In the genomic region with DNA sequence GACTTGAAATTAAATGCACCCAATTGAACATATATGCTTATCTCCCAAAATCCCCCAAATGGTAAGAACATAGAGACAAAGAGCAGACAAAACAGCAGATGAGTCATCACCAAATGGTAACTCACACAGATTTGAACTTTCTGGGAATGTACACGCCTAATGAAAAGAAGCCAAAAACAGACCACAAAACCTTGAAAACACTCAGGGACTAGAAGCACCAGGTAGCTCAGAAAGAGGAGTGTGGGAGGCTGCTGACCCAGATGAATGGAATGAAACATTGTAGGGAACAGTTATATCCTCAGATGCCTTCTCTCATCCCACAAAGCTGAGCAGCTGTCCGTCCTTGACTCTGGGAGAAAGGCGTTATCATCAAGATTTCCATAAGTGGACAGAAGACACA, we compare ENCODE assay signal across 11 cellular contexts.
A peak's percentile ranks its signal among the peaks of the same experiment; 100 is the strongest.
DNase-seq lines count a peak whose midpoint lies in the region; ATAC-seq and TF ChIP-seq lines count a peak whose summit lies in the region.
"Had no signal": no experiment of that assay in that cellular context is flagged by ENCODE, and none has a peak within 500 bp of the region (broad histone marks: within the 10 kb centered on the region; RNA-seq: fewer than 3 reads in every experiment).

No MANE protein-coding gene starts in this region.

- H3K4me3 ChIP-seq in HUES64 (ENCODE audit: low read length) (no peak overlapping the region), choroid plexus epithelial cell (ENCODE audit: low read depth, low read length) (no peak overlapping the region), uterus (no peak overlapping the region)
- H3K4me3 ChIP-seq: vagina had no signal

- H3K4me1 ChIP-seq in HUES64 (ENCODE audit: insufficient read depth, low read length): peaks cover 41% of the 10 kb centered on the region
- H3K4me1 ChIP-seq in uterus: no peaks in the 10 kb centered on the region
- H3K4me1 ChIP-seq: vagina had no signal

- no peak for TF ChIP-seq POLR2A in uterus (IDR thresholded peaks at IDR 0.05)

- H3K27me3 Mint-ChIP-seq in activated T-helper 2 cell treated with anti-CD3 and anti-CD28 coated beads, Interferon-gamma antibody, Interleukin-2, Interleukin-4, amounts not matched to agents 10 μg/mL and 5 μg/mL and 100 μg/mL, durations not matched to agents 14 hours and 24 hours and 36 hours (ENCODE audit: low read depth): peaks cover 3% of the 10 kb centered on the region

- 86% methylated on average over 3 of the region's 3 CpGs for WGBS in HUES64

- no peak overlapping the region for H3K4me3 Mint-ChIP-seq in activated T-helper 2 cell treated with anti-CD3 and anti-CD28 coated beads, Interferon-gamma antibody, Interleukin-2, Interleukin-4, amounts not matched to agents 10 μg/mL and 5 μg/mL and 100 μg/mL, durations not matched to agents 14 hours and 24 hours and 36 hours (ENCODE audit: low read depth)

- DNase-seq in choroid plexus epithelial cell (ENCODE audit: low read depth) (peak; percentile 92), non-pigmented ciliary epithelial cell (ENCODE audit: low read depth) (peak; percentile 91), uterus (no peak), AG08396 (ENCODE audit: low spot score) (no peak)
- DNase-seq in activated T-helper 2 cell treated with anti-CD3 and anti-CD28 coated beads, Interferon-gamma antibody, Interleukin-2, Interleukin-4, amounts not matched to agents 10 μg/mL and 5 μg/mL and 100 μg/mL, durations not matched to agents 14 hours and 24 hours and 36 hours (ENCODE audit: low spot score): no peak
- DNase-seq: NCI-H1436 treated with DMSO at 0.1 percent for 48 hours, retina had no signal

- intact Hi-C loops in uterus (cut with DNase I; ENCODE audit: low total_unique reads): no loop called here
- intact Hi-C loops in activated T-helper 2 cell treated with anti-CD3 and anti-CD28 coated beads, Interferon-gamma antibody, Interleukin-2, Interleukin-4, amounts not matched to agents 10 μg/mL and 5 μg/mL and 100 μg/mL, durations not matched to agents 14 hours and 24 hours and 36 hours (cut with micrococcal nuclease): no loop called here

- H3K9me3 ChIP-seq in HUES64 (ENCODE audit: insufficient read depth, low read depth, low read length) (no peaks in the 10 kb centered on the region), uterus (no peaks in the 10 kb centered on the region)
- H3K9me3 ChIP-seq: vagina had no signal

- ATAC-seq in GM18499 (IDR thresholded peaks at IDR 0.05; ENCODE audit: insufficient read depth, unreplicated experiment) (peak; percentile 52), HG03521 (IDR thresholded peaks at IDR 0.05; ENCODE audit: unreplicated experiment) (no peak)

- H3K36me3 ChIP-seq in HUES64 (ENCODE audit: insufficient read depth, low read length): no peaks in the 10 kb centered on the region
- H3K36me3 ChIP-seq in uterus: no peaks in the 10 kb centered on the region
- H3K36me3 ChIP-seq: vagina had no signal

- no peaks in the 10 kb centered on the region for H3K36me3 Mint-ChIP-seq in activated T-helper 2 cell treated with anti-CD3 and anti-CD28 coated beads, Interferon-gamma antibody, Interleukin-2, Interleukin-4, amounts not matched to agents 10 μg/mL and 5 μg/mL and 100 μg/mL, durations not matched to agents 14 hours and 24 hours and 36 hours (ENCODE audit: low read depth)

- peaks cover 26% of the 10 kb centered on the region for H3K4me1 Mint-ChIP-seq in activated T-helper 2 cell treated with anti-CD3 and anti-CD28 coated beads, Interferon-gamma antibody, Interleukin-2, Interleukin-4, amounts not matched to agents 10 μg/mL and 5 μg/mL and 100 μg/mL, durations not matched to agents 14 hours and 24 hours and 36 hours (ENCODE audit: low read depth)

- H3K9ac ChIP-seq in HUES64 (ENCODE audit: low read depth, low read length): no peak overlapping the region

- H3K27ac Mint-ChIP-seq in activated T-helper 2 cell treated with anti-CD3 and anti-CD28 coated beads, Interferon-gamma antibody, Interleukin-2, Interleukin-4, amounts not matched to agents 10 μg/mL and 5 μg/mL and 100 μg/mL, durations not matched to agents 14 hours and 24 hours and 36 hours: no peak overlapping the region

- TF ChIP-seq CTCF in choroid plexus epithelial cell (conservative IDR thresholded peaks at IDR 0.05; ENCODE audit: low read depth, low read length): no peak
- TF ChIP-seq CTCF in uterus (IDR thresholded peaks at IDR 0.05): no peak

- H3K27me3 ChIP-seq in HUES64 (ENCODE audit: insufficient read depth, low read length) (no peaks in the 10 kb centered on the region), uterus (no peaks in the 10 kb centered on the region)
- H3K27me3 ChIP-seq: vagina had no signal

- H3K27ac ChIP-seq in HUES64 (ENCODE audit: low read depth, low read length) (peak overlapping the region; percentile 92), uterus (no peak overlapping the region)
- H3K27ac ChIP-seq: vagina had no signal

- no peaks in the 10 kb centered on the region for H3K9me3 Mint-ChIP-seq in activated T-helper 2 cell treated with anti-CD3 and anti-CD28 coated beads, Interferon-gamma antibody, Interleukin-2, Interleukin-4, amounts not matched to agents 10 μg/mL and 5 μg/mL and 100 μg/mL, durations not matched to agents 14 hours and 24 hours and 36 hours

Comparison
In these comparisons a context has a peak if more than half of its experiments do, and no peak if none do; other contexts are left out.
1. DNase-seq: peak in choroid plexus epithelial cell (single experiment) and non-pigmented ciliary epithelial cell (single experiment); none in uterus (0 of 2), AG08396 (single experiment) and activated T-helper 2 cell treated with anti-CD3 and anti-CD28 coated beads, Interferon-gamma antibody, Interleukin-2, Interleukin-4, amounts not matched to agents 10 μg/mL and 5 μg/mL and 100 μg/mL, durations not matched to agents 14 hours and 24 hours and 36 hours (single experiment).